In the genomic region with DNA sequence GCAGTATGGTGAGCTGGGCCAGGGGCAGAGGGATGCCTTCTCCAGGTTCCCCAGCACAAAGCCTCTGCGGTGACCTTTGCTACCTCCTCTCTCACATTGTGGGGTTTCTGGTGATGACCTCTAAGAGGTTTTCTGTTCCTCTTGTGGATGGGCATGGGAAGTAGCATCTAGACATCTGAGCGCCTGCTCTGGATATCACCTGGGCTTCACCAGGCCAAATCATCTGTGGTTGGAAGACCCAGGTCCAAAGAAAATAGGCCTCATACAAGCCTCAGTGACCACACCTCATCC, we compare ENCODE assay signal across 9 cellular contexts. TPM values are rescaled to one million over a fixed set of nuclear protein-coding genes. Genes with fewer than 3 reads are reported as not detected.
"Had no signal": no experiment of that assay in that cellular context is flagged by ENCODE, and none has a peak within 500 bp of the region (broad histone marks: within the 10 kb centered on the region; RNA-seq: fewer than 3 reads in every experiment).

No MANE protein-coding gene starts in this region.

- H3K9me3 Mint-ChIP-seq: GM23338, H9, HFFc6 had no signal

- ATAC-seq: GM23338, HCT116 had no signal

- DNase-seq: GOT3, H7, H9, HCEC 1CT, HFFc6 had no signal

- H3K27ac Mint-ChIP-seq: GM23338, H9, HFFc6 had no signal

- H3K27ac ChIP-seq: GM23248 had no signal

- H3K4me3 Mint-ChIP-seq: GM23338, H9, HFFc6 had no signal

RNA-seq across cellular contexts. Expression of gene AMIGO3, which starts 38.3 kb away (rescaled TPM):
- total RNA-seq: GM23248, H4 had no signal
